1 cellular context compared by ENCODE assay signal in the genomic region with DNA sequence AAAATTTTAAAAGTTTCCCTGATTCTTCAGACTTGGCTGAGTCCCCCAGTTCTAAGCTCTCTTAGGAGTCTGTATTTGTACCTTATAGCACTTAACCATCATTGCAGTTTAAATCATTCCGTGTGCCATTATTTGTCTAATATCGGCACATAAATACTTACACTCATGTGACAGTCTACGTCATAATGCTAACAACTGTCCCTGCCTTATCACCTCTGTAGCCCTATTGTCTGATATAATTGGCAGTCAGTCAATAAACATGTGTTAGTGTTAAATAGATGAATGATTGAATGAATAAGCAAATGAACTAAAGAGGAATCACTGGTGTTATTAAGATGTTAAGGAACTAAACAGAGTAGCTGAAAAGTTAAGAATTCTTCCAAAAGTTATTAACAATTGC.
TF ChIP-seq lines count a peak whose summit lies in the region.

No MANE protein-coding gene starts in this region.

TF ChIP-seq in GM12878, 131 proteins besides CTCF, POLR2A, EP300 and RAD21 (continued from another document):
- TF ChIP-seq, protein P1, sequence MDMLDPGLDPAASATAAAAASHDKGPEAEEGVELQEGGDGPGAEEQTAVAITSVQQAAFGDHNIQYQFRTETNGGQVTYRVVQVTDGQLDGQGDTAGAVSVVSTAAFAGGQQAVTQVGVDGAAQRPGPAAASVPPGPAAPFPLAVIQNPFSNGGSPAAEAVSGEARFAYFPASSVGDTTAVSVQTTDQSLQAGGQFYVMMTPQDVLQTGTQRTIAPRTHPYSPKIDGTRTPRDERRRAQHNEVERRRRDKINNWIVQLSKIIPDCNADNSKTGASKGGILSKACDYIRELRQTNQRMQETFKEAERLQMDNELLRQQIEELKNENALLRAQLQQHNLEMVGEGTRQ (IDR thresholded peaks at IDR 0.05; ENCODE audit: borderline replicate concordance, low read depth, low read length), result no peak
- no peak for TF ChIP-seq FOS (IDR thresholded peaks at IDR 0.05; ENCODE audit: borderline replicate concordance, extremely low read depth, insufficient read length)
- no peak for TF ChIP-seq SMARCA5 (IDR thresholded peaks at IDR 0.05)
- no peak for TF ChIP-seq RAD51 (IDR thresholded peaks at IDR 0.05)
- TF ChIP-seq SREBF1 (IDR thresholded peaks at IDR 0.05; ENCODE audit: low read length), result no peak
- TF ChIP-seq RFX5 (IDR thresholded peaks at IDR 0.05; ENCODE audit: low read depth, low read length), result no peak
- TF ChIP-seq, protein P2, sequence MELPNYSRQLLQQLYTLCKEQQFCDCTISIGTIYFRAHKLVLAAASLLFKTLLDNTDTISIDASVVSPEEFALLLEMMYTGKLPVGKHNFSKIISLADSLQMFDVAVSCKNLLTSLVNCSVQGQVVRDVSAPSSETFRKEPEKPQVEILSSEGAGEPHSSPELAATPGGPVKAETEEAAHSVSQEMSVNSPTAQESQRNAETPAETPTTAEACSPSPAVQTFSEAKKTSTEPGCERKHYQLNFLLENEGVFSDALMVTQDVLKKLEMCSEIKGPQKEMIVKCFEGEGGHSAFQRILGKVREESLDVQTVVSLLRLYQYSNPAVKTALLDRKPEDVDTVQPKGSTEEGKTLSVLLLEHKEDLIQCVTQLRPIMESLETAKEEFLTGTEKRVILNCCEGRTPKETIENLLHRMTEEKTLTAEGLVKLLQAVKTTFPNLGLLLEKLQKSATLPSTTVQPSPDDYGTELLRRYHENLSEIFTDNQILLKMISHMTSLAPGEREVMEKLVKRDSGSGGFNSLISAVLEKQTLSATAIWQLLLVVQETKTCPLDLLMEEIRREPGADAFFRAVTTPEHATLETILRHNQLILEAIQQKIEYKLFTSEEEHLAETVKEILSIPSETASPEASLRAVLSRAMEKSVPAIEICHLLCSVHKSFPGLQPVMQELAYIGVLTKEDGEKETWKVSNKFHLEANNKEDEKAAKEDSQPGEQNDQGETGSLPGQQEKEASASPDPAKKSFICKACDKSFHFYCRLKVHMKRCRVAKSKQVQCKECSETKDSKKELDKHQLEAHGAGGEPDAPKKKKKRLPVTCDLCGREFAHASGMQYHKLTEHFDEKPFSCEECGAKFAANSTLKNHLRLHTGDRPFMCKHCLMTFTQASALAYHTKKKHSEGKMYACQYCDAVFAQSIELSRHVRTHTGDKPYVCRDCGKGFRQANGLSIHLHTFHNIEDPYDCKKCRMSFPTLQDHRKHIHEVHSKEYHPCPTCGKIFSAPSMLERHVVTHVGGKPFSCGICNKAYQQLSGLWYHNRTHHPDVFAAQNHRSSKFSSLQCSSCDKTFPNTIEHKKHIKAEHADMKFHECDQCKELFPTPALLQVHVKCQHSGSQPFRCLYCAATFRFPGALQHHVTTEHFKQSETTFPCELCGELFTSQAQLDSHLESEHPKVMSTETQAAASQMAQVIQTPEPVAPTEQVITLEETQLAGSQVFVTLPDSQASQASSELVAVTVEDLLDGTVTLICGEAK (IDR thresholded peaks at IDR 0.05; ENCODE audit: borderline replicate concordance), result no peak
